ENCODE assay signal across 15 cellular contexts in the genomic region with DNA sequence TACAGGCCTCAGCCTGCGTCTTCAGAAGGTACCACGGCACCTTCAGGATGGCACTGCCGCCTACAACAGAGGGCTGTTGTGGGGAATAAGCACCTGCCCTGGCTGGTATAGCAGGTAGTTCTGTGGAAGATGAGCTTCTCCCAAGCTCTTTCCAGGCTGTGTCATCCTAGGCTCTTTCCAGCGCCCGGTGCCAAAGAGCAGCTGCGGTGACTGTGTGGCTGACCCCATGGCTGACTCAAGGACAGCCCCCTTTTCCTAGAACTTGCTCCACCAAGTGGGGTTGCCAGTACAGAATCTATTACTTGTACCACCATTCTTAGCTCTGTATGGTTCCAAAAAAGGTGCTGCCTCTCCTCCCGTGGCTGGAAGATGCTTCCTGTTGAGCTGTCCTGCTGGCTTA. TPM values are rescaled to one million over a fixed set of nuclear protein-coding genes. Genes with fewer than 3 reads are reported as not detected.
DNase-seq lines count a peak whose midpoint lies in the region; ATAC-seq and TF ChIP-seq lines count a peak whose summit lies in the region.
"Had no signal": no experiment of that assay in that cellular context is flagged by ENCODE, and none has a peak within 500 bp of the region (broad histone marks: within the 10 kb centered on the region; RNA-seq: fewer than 3 reads in every experiment).

No MANE protein-coding gene starts in this region.

- CTCF ChIA-PET in activated CD8-positive, alpha-beta T cell treated with anti-CD3 and anti-CD28 coated beads, Interleukin-2, amount 10 ng/mL, durations not matched to agents 7 days and 5 days (lab: Charles Lee): interaction anchor here (1.2 kb wide), 2 partner anchors 22 to 77 kb away, joined by 3 to 7 read pairs; no protein-coding TSS in a partner anchor
- CTCF ChIA-PET in activated CD8-positive, alpha-beta T cell treated with anti-CD3 and anti-CD28 coated beads for 36 hours (lab: Charles Lee): interaction anchor here (0.7 to 5.6 kb wide), 3 partner anchors 22 to 82 kb away, joined by 3 to 78 read pairs (median 68); no protein-coding TSS in a partner anchor

- H3K27ac ChIP-seq in neutrophil (peak overlapping the region; percentile 88), spleen (peak overlapping the region in 1 of 8 donors; percentile 67), sigmoid colon (no peak overlapping the region)
- H3K27ac ChIP-seq: 22Rv1, C4-2B had no signal

- no peak for TF ChIP-seq EP300 in sigmoid colon (IDR thresholded peaks at IDR 0.05)

- intact Hi-C loops in activated CD8-positive, alpha-beta T cell treated with anti-CD3 and anti-CD28 coated beads for 36 hours (cut with micrococcal nuclease): no loop called here
- intact Hi-C loops in spleen (cut with DNase I; ENCODE audit: low total_unique reads) (loop anchor here (10.0 kb wide), 1 partner anchor 69 kb away; no protein-coding TSS in a partner anchor), sigmoid colon (cut with DNase I) (no loop called here)

- no peak for DNase-seq in activated CD8-positive, alpha-beta T cell treated with anti-CD3 and anti-CD28 coated beads, Interleukin-2, amount 10 ng/mL, durations not matched to agents 7 days and 5 days
- DNase-seq in activated CD8-positive, alpha-beta T cell treated with anti-CD3 and anti-CD28 coated beads for 36 hours: no peak
- peak; percentile 66 for DNase-seq in spleen
- no peak for DNase-seq in T-helper 2 cell
- DNase-seq in UCSD-AML1 (lab: John Stamatoyannopoulos, UW; ENCODE audit: unreplicated experiment): no peak
- no peak for DNase-seq in sigmoid colon
- DNase-seq: AML-193; Caco-2; CD4-positive, alpha-beta T cell; HCEC 1CT had no signal

- TF ChIP-seq CTCF in activated CD8-positive, alpha-beta T cell treated with anti-CD3 and anti-CD28 coated beads for 36 hours (IDR thresholded peaks at IDR 0.05): no peak
- no peak for TF ChIP-seq CTCF in neutrophil (IDR thresholded peaks at IDR 0.05)
- TF ChIP-seq CTCF in spleen (IDR thresholded peaks at IDR 0.05 in 8 of 11, conservative IDR thresholded peaks at IDR 0.05 in 3 of 11): no peak
- no peak for TF ChIP-seq CTCF in sigmoid colon (IDR thresholded peaks at IDR 0.05)

- TF ChIP-seq POLR2A in spleen (IDR thresholded peaks at IDR 0.05): no peak
- no peak for TF ChIP-seq POLR2A in sigmoid colon (IDR thresholded peaks at IDR 0.05)

- H3K27ac Mint-ChIP-seq in activated CD8-positive, alpha-beta T cell treated with anti-CD3 and anti-CD28 coated beads, Interleukin-2, amount 10 ng/mL, durations not matched to agents 7 days and 5 days: peak overlapping the region; percentile 37
- H3K27ac Mint-ChIP-seq in activated CD8-positive, alpha-beta T cell treated with anti-CD3 and anti-CD28 coated beads for 36 hours: no peak overlapping the region
- H3K27ac Mint-ChIP-seq: CD4-positive, alpha-beta T cell; GM23338 had no signal

- H3K36me3 ChIP-seq in neutrophil (peaks cover 93% of the 10 kb centered on the region), spleen (peaks cover 3 to 99% (median 67%) of the 10 kb centered on the region in 6 donors), sigmoid colon (peaks cover 34 to 79% (median 50%) of the 10 kb centered on the region in 4 donors)

- H3K4me1 ChIP-seq in neutrophil (ENCODE audit: control insufficient read depth in 1 of 2, insufficient read depth in 1 of 2, low read depth in 1 of 2, low read length in 1 of 2) (peaks cover 56 to 60% of the 10 kb centered on the region in 2 experiments), spleen (peaks cover 32 to 74% (median 52%) of the 10 kb centered on the region in 6 donors), sigmoid colon (peaks cover 0 to 21% (median 14%) of the 10 kb centered on the region in 4 donors)
- H3K4me1 ChIP-seq: Caco-2 had no signal

- H3K27me3 ChIP-seq in neutrophil: no peaks in the 10 kb centered on the region
- no peaks in the 10 kb centered on the region for H3K27me3 ChIP-seq in spleen (replicated peaks in 1 of 7)
- no peaks in the 10 kb centered on the region for H3K27me3 ChIP-seq in sigmoid colon

- no peak for ATAC-seq in activated CD8-positive, alpha-beta T cell treated with anti-CD3 and anti-CD28 coated beads, Interleukin-2, amount 10 ng/mL, durations not matched to agents 7 days and 5 days
- no peak for ATAC-seq in activated CD8-positive, alpha-beta T cell treated with anti-CD3 and anti-CD28 coated beads for 36 hours
- ATAC-seq: A549, GM23338 had no signal

- peaks cover 4% of the 10 kb centered on the region for H3K4me1 Mint-ChIP-seq in activated CD8-positive, alpha-beta T cell treated with anti-CD3 and anti-CD28 coated beads, Interleukin-2, amount 10 ng/mL, durations not matched to agents 7 days and 5 days (ENCODE audit: low read depth)
- H3K4me1 Mint-ChIP-seq in activated CD8-positive, alpha-beta T cell treated with anti-CD3 and anti-CD28 coated beads for 36 hours (ENCODE audit: low read depth): peaks cover 9% of the 10 kb centered on the region
- H3K4me1 Mint-ChIP-seq: GM23338 had no signal

- POLR2A ChIA-PET in activated CD8-positive, alpha-beta T cell treated with anti-CD3 and anti-CD28 coated beads, Interleukin-2, amount 10 ng/mL, durations not matched to agents 7 days and 5 days (lab: Charles Lee): interaction anchor here (0.9 kb wide), 1 partner anchor 11 kb away, joined by 3 read pairs; no protein-coding TSS in a partner anchor
- POLR2A ChIA-PET in activated CD8-positive, alpha-beta T cell treated with anti-CD3 and anti-CD28 coated beads for 36 hours (lab: Charles Lee): no interaction called here

- H3K36me3 Mint-ChIP-seq in activated CD8-positive, alpha-beta T cell treated with anti-CD3 and anti-CD28 coated beads, Interleukin-2, amount 10 ng/mL, durations not matched to agents 7 days and 5 days (ENCODE audit: low read depth): peaks cover 35% of the 10 kb centered on the region
- peaks cover 27% of the 10 kb centered on the region for H3K36me3 Mint-ChIP-seq in activated CD8-positive, alpha-beta T cell treated with anti-CD3 and anti-CD28 coated beads for 36 hours (ENCODE audit: low read depth)

- no peaks in the 10 kb centered on the region for H3K9me3 Mint-ChIP-seq in activated CD8-positive, alpha-beta T cell treated with anti-CD3 and anti-CD28 coated beads, Interleukin-2, amount 10 ng/mL, durations not matched to agents 7 days and 5 days (ENCODE audit: insufficient read depth)
- no peaks in the 10 kb centered on the region for H3K9me3 Mint-ChIP-seq in activated CD8-positive, alpha-beta T cell treated with anti-CD3 and anti-CD28 coated beads for 36 hours
- H3K9me3 Mint-ChIP-seq: CD4-positive, alpha-beta T cell; GM23338 had no signal

- no peak overlapping the region for H3K4me3 Mint-ChIP-seq in activated CD8-positive, alpha-beta T cell treated with anti-CD3 and anti-CD28 coated beads, Interleukin-2, amount 10 ng/mL, durations not matched to agents 7 days and 5 days
- no peak overlapping the region for H3K4me3 Mint-ChIP-seq in activated CD8-positive, alpha-beta T cell treated with anti-CD3 and anti-CD28 coated beads for 36 hours
- H3K4me3 Mint-ChIP-seq: CD4-positive, alpha-beta T cell; GM23338 had no signal

- no peaks in the 10 kb centered on the region for H3K9me3 ChIP-seq in neutrophil
- H3K9me3 ChIP-seq in spleen: no peaks in the 10 kb centered on the region
- H3K9me3 ChIP-seq in sigmoid colon: no peaks in the 10 kb centered on the region
- H3K9me3 ChIP-seq: A549, Caco-2 had no signal

- H3K4me3 ChIP-seq in neutrophil (ENCODE audit: low read depth in 1 of 2, low read length in 1 of 2): no peak overlapping the region
- H3K4me3 ChIP-seq in spleen: no peak overlapping the region
- no peak overlapping the region for H3K4me3 ChIP-seq in sigmoid colon
- H3K4me3 ChIP-seq: A549, GM23338 had no signal

- 89 to 93% (median 92%) methylated on average over 7 of the region's 7 CpGs for WGBS in spleen, 5 donors
- WGBS in sigmoid colon, 2 donors: 91 to 93% methylated on average over 7 of the region's 7 CpGs

- no peaks in the 10 kb centered on the region for H3K27me3 Mint-ChIP-seq in activated CD8-positive, alpha-beta T cell treated with anti-CD3 and anti-CD28 coated beads, Interleukin-2, amount 10 ng/mL, durations not matched to agents 7 days and 5 days (ENCODE audit: low read depth)
- no peaks in the 10 kb centered on the region for H3K27me3 Mint-ChIP-seq in activated CD8-positive, alpha-beta T cell treated with anti-CD3 and anti-CD28 coated beads for 36 hours
- H3K27me3 Mint-ChIP-seq: CD4-positive, alpha-beta T cell had no signal

RNA-seq across cellular contexts. Expression of a gene that starts 21.9 kb away (rescaled TPM):
- total RNA-seq in activated CD8-positive, alpha-beta T cell treated with anti-CD3 and anti-CD28 coated beads, Interleukin-2, amount 10 ng/mL, durations not matched to agents 7 days and 5 days: 10 to 100 TPM; 12.3 to 13.3 TPM
- total RNA-seq in activated CD8-positive, alpha-beta T cell treated with anti-CD3 and anti-CD28 coated beads for 36 hours: 1 to 10 TPM; 5.8 to 6.5 TPM
- total RNA-seq in spleen (10 to 100 TPM; 31.1 to 77.4 (median 43.7) TPM), sigmoid colon (100 to 1,000 TPM in 1 of 4 donors, 10 to 100 TPM in 3; 46.7 to 102 (median 71.0) TPM)
- polyA plus RNA-seq in spleen (10 to 100 TPM; 17.2 to 45.1 (median 37.4) TPM), sigmoid colon (10 to 100 TPM in 2 of 3 donors, 1 to 10 TPM in 1; 5.8 to 18.0 (median 17.2) TPM)

RNA-seq across cellular contexts. Expression of a gene that starts 39.2 kb away (rescaled TPM):
- 10 to 100 TPM; 14.6 to 15.3 TPM for total RNA-seq in activated CD8-positive, alpha-beta T cell treated with anti-CD3 and anti-CD28 coated beads, Interleukin-2, amount 10 ng/mL, durations not matched to agents 7 days and 5 days
- 10 to 100 TPM; 17.8 to 21.0 TPM for total RNA-seq in activated CD8-positive, alpha-beta T cell treated with anti-CD3 and anti-CD28 coated beads for 36 hours
- total RNA-seq in spleen: 1 to 10 TPM; 1.7 to 9.4 (median 7.2) TPM
- polyA plus RNA-seq in spleen: 1 to 10 TPM; 1.7 to 5.1 (median 1.9) TPM
- total RNA-seq in sigmoid colon: 1 to 10 TPM in 2 of 4 donors, under 1 TPM in 2; 0.16 to 3.0 (median 1.0) TPM
- 1 to 10 TPM; 1.8 to 7.4 (median 5.8) TPM for polyA plus RNA-seq in sigmoid colon

RNA-seq across cellular contexts. Expression of a gene that starts 40.4 kb away (rescaled TPM):
- 10 to 100 TPM; 69.7 to 72.4 TPM for total RNA-seq in activated CD8-positive, alpha-beta T cell treated with anti-CD3 and anti-CD28 coated beads, Interleukin-2, amount 10 ng/mL, durations not matched to agents 7 days and 5 days
- 10 to 100 TPM; 41.2 to 44.4 TPM for total RNA-seq in activated CD8-positive, alpha-beta T cell treated with anti-CD3 and anti-CD28 coated beads for 36 hours
- total RNA-seq in spleen (10 to 100 TPM; 43.3 to 79.2 (median 55.3) TPM), sigmoid colon (10 to 100 TPM; 37.1 to 49.4 (median 43.5) TPM)
- polyA plus RNA-seq in spleen (10 to 100 TPM; 13.7 to 37.4 (median 14.8) TPM), sigmoid colon (10 to 100 TPM; 27.6 to 55.6 (median 40.7) TPM)

RNA-seq across cellular contexts. Expression of a gene that starts 52.4 kb away (rescaled TPM):
- total RNA-seq in activated CD8-positive, alpha-beta T cell treated with anti-CD3 and anti-CD28 coated beads, Interleukin-2, amount 10 ng/mL, durations not matched to agents 7 days and 5 days: 10 to 100 TPM; 44.7 to 47.5 TPM
- total RNA-seq in activated CD8-positive, alpha-beta T cell treated with anti-CD3 and anti-CD28 coated beads for 36 hours: 10 to 100 TPM; 43.8 to 46.2 TPM
- total RNA-seq in spleen (10 to 100 TPM; 42.9 to 62.2 (median 49.0) TPM), sigmoid colon (100 to 1,000 TPM in 2 of 4 donors, 10 to 100 TPM in 2; 56.6 to 114 (median 90.0) TPM)
- polyA plus RNA-seq in spleen (10 to 100 TPM; 65.1 to 87.6 (median 86.6) TPM), sigmoid colon (10 to 100 TPM; 50.5 to 51.3 (median 50.9) TPM)
